1 cellular context compared by ENCODE assay signal in the genomic region with DNA sequence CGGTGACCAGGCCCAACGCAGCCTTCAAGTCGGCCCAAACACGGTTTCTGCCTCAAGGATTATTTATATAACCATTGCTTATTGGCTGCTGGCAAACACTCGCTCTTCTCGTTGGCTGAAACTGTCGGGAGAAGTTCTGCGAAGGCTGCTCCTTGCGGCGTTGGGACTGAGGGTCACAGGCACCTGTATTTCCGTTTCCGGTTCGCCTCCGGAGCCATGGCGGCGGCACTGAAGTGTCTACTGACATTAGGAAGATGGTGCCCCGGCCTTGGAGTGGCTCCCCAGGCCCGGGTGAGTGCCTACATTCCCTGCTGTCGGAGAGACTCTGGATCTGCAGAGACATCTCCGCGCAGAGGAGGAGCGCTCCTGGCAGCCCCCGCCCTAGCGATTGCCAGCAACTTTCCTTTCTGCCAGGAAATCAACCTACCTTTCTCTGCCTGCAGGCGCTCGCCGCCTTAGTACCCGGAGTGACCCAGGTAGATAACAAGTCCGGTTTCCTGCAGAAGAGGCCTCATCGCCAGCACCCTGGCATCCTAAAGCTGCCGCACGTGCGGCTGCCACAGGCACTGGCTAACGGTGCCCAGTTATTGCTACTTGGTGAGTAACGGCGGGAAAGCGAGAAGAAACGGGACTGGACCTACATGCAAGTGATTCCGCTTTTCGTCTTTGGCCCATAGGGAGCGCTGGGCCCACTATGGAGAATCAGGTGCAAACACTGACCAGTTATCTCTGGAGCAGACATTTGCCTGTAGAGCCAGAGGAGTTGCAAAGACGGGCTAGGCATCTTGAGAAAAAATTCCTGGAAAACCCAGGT.
A peak's percentile ranks its signal among the peaks of the same experiment; 100 is the strongest.
TF ChIP-seq lines count a peak whose summit lies in the region.

TSS of gene METTL17 (plus strand) at position 194 of the 814 bp plus-strand sequence. CDS start at position 217, 23 bp downstream.

TF ChIP-seq in HepG2, 621 proteins besides CTCF, POLR2A, EP300 and RAD21 (continued from another document and continues in another):
- TF ChIP-seq ZNF235 (CRISPR knock-in tag; IDR thresholded peaks at IDR 0.05; ENCODE audit: borderline replicate concordance) (no peak), FLYWCH1 (CRISPR knock-in tag; IDR thresholded peaks at IDR 0.05) (no peak), ZNF124 (CRISPR knock-in tag; IDR thresholded peaks at IDR 0.05) (peak; percentile 64; the same call in 1 of the 2 replicates), PHF20 (CRISPR knock-in tag; IDR thresholded peaks at IDR 0.05) (peak; percentile 94), SAFB2 (CRISPR knock-in tag; IDR thresholded peaks at IDR 0.05; ENCODE audit: borderline replicate concordance, low read depth) (no peak), MIER3 (CRISPR knock-in tag; IDR thresholded peaks at IDR 0.05; ENCODE audit: borderline replicate concordance) (no peak), SOX6 (IDR thresholded peaks at IDR 0.05) (no peak), SOX6 (CRISPR knock-in tag; IDR thresholded peaks at IDR 0.05) (peak; percentile 40; the same call in 1 of the 2 replicates), HMG20B (CRISPR knock-in tag; conservative IDR thresholded peaks at IDR 0.05) (0 out of 2 replicates have a peak, but pooled peaks have one; percentile 11), THAP11 (CRISPR knock-in tag; IDR thresholded peaks at IDR 0.05) (peak; percentile 95), ZSCAN29 (CRISPR knock-in tag; conservative IDR thresholded peaks at IDR 0.05) (0 out of 2 replicates have a peak, but pooled peaks have one; percentile 35), KLF9 (CRISPR knock-in tag; IDR thresholded peaks at IDR 0.05; ENCODE audit: low read depth) (no peak), ADNP (CRISPR knock-in tag; IDR thresholded peaks at IDR 0.05) (no peak), ATRX (CRISPR knock-in tag; IDR thresholded peaks at IDR 0.05; ENCODE audit: borderline replicate concordance) (no peak), ZNF207 (IDR thresholded peaks at IDR 0.05; ENCODE audit: borderline replicate concordance) (no peak), EZH2 (conservative IDR thresholded peaks at IDR 0.05; ENCODE audit: low read depth, low read length) (no peak), PAF1 (CRISPR knock-in tag; IDR thresholded peaks at IDR 0.05) (no peak), ZBTB38 (CRISPR knock-in tag; IDR thresholded peaks at IDR 0.05) (peak; percentile 70; the same call in 1 of the 2 replicates), ZNF589 (CRISPR knock-in tag; conservative IDR thresholded peaks at IDR 0.05) (no peak), RFXAP (CRISPR knock-in tag; IDR thresholded peaks at IDR 0.05; ENCODE audit: borderline replicate concordance) (peak; percentile 38; the same call in 1 of the 2 replicates), ZNF256 (CRISPR knock-in tag; conservative IDR thresholded peaks at IDR 0.05) (peak; percentile 78), HHEX (CRISPR knock-in tag; IDR thresholded peaks at IDR 0.05) (no peak), ZHX2 (IDR thresholded peaks at IDR 0.05; ENCODE audit: low read depth) (peak; percentile 89), ZHX2 (CRISPR knock-in tag; IDR thresholded peaks at IDR 0.05; ENCODE audit: borderline replicate concordance) (no peak), NFE2L1 (CRISPR knock-in tag; IDR thresholded peaks at IDR 0.05; ENCODE audit: borderline replicate concordance) (no peak; the same call in 1 of the 2 replicates), RARG (CRISPR knock-in tag; IDR thresholded peaks at IDR 0.05; ENCODE audit: low read depth) (no peak), YY1 (IDR thresholded peaks at IDR 0.05; ENCODE audit: insufficient read depth, insufficient replicate concordance, low read depth, low read length) (peak; percentile 95), TP53 (CRISPR knock-in tag; conservative IDR thresholded peaks at IDR 0.05) (no peak), CHD4 (IDR thresholded peaks at IDR 0.05; ENCODE audit: borderline replicate concordance, low read length) (no peak), MTA1 (CRISPR knock-in tag; IDR thresholded peaks at IDR 0.05; ENCODE audit: borderline replicate concordance) (peak; percentile 67; the same call in 1 of the 2 replicates), HDAC1 (CRISPR knock-in tag; IDR thresholded peaks at IDR 0.05) (peak; percentile 85), PCBP1 (IDR thresholded peaks at IDR 0.05; ENCODE audit: borderline replicate concordance, low read depth, low read length) (no peak), ARNT2 (CRISPR knock-in tag; IDR thresholded peaks at IDR 0.05; ENCODE audit: low read depth) (peak; percentile 66; the same call in 1 of the 2 replicates), NR1H2 (CRISPR knock-in tag; IDR thresholded peaks at IDR 0.05; ENCODE audit: borderline replicate concordance, low read depth) (no peak), GMEB1 (CRISPR knock-in tag; IDR thresholded peaks at IDR 0.05; ENCODE audit: borderline replicate concordance) (peak; percentile 70; the same call in 1 of the 2 replicates), POLR2G (IDR thresholded peaks at IDR 0.05; ENCODE audit: low read depth, low read length) (peak; percentile 93), ZNF512B (CRISPR knock-in tag; IDR thresholded peaks at IDR 0.05; ENCODE audit: borderline replicate concordance) (peak; percentile 57; the same call in 1 of the 2 replicates), ZNF253 (CRISPR knock-in tag; IDR thresholded peaks at IDR 0.05; ENCODE audit: borderline replicate concordance) (no peak; the same call in 1 of the 2 replicates), DDIT3 (CRISPR knock-in tag; IDR thresholded peaks at IDR 0.05) (no peak), RXRB (CRISPR knock-in tag; IDR thresholded peaks at IDR 0.05; ENCODE audit: borderline replicate concordance) (peak; percentile 54), AKAP8 (CRISPR knock-in tag; IDR thresholded peaks at IDR 0.05) (no peak), PAX8 (CRISPR knock-in tag; IDR thresholded peaks at IDR 0.05; ENCODE audit: borderline replicate concordance) (0 out of 2 replicates have a peak, but pooled peaks have one; percentile 87), SP1 (IDR thresholded peaks at IDR 0.05) (no peak), SP1 (CRISPR knock-in tag; IDR thresholded peaks at IDR 0.05) (no peak; the same call in 1 of the 2 replicates)
- TF ChIP-seq, protein P1, sequence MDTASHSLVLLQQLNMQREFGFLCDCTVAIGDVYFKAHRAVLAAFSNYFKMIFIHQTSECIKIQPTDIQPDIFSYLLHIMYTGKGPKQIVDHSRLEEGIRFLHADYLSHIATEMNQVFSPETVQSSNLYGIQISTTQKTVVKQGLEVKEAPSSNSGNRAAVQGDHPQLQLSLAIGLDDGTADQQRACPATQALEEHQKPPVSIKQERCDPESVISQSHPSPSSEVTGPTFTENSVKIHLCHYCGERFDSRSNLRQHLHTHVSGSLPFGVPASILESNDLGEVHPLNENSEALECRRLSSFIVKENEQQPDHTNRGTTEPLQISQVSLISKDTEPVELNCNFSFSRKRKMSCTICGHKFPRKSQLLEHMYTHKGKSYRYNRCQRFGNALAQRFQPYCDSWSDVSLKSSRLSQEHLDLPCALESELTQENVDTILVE (CRISPR knock-in tag; IDR thresholded peaks at IDR 0.05), result peak; percentile 59; the same call in 1 of the 2 replicates
- TF ChIP-seq, protein P2, sequence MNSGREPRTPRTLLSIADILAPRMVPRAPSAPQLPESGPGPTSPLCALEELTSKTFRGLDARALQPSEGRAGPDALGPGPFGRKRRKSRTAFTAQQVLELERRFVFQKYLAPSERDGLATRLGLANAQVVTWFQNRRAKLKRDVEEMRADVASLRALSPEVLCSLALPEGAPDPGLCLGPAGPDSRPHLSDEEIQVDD (CRISPR knock-in tag; IDR thresholded peaks at IDR 0.05; ENCODE audit: borderline replicate concordance), result no peak
